Comparison of ENCODE assay signal across 8 cellular contexts in the genomic region with DNA sequence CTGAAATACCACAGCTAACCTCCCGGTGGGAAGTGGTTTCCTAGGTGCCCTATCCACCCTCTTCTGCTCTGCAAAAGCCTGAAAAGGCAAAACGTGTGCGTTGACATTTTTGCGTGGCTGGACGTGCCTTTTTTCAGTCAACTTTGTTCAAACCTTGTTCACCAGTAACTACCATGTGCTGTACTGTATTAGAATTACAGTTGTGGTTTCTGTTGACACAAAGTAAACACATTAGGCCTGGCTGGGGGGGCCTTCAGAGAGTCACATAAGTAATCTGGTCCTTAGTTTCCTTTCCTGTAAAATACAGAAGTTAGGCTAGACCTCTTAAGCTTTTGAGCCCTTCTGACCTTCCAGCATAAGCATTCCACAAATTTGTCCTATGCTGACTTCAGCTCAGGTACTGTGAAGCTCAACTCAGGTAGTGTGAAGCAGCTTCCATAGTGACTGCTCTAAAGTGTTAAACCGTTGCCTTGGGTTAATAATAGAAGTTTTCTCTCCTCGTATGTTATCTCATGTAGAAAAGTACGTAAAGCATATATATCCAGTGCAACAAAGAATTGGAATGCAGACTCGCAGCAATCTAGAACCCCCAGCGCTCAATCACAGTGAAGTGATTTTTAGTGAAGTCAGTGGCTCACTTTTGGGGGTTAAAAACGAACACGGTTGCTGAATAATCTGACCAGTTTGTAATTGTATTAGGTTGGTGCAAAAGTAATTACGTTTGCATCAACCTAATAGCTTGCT. TPM values are rescaled to one million over a fixed set of nuclear protein-coding genes. Genes with fewer than 3 reads are reported as not detected.
DNase-seq lines count a peak whose midpoint lies in the region; ATAC-seq and TF ChIP-seq lines count a peak whose summit lies in the region.

No MANE protein-coding gene starts in this region.

- no peak for ATAC-seq in CD4-positive, CD25-positive, alpha-beta regulatory T cell (ENCODE audit: low read depth in 2 of 2)
- no peak for ATAC-seq in sciatic nerve
- no peak for ATAC-seq in GM19397 (IDR thresholded peaks at IDR 0.05; ENCODE audit: unreplicated experiment)

- dilution Hi-C loops in mammary epithelial cell (cut with HindIII; ENCODE audit: low sequenced_read_pairs) = no loop called here

- peaks cover 98% of the 10 kb centered on the region for H3K79me2 ChIP-seq in mammary epithelial cell (ENCODE audit: insufficient read depth, low read length)

- H3K9ac ChIP-seq in mammary epithelial cell (ENCODE audit: insufficient read depth, low read length) = peak overlapping the region; percentile 98

- TF ChIP-seq CTCF in mammary epithelial cell (conservative IDR thresholded peaks at IDR 0.05 in 1 of 2, IDR thresholded peaks at IDR 0.05 in 1 of 2; ENCODE audit: extremely low read depth in 1 of 2, insufficient read depth in 1 of 2, low read depth in 1 of 2, low read length in 2 of 2) = no peak
- TF ChIP-seq CTCF in mesothelial cell of epicardium (IDR thresholded peaks at IDR 0.05; ENCODE audit: unreplicated experiment) = no peak

- H3K27ac ChIP-seq in CD4-positive, CD25-positive, alpha-beta regulatory T cell (ENCODE audit: insufficient read depth, low read length, poor library complexity, severe bottlenecking) = peak overlapping the region; percentile 34
- peak overlapping the region; percentile 98 for H3K27ac ChIP-seq in mammary epithelial cell (ENCODE audit: insufficient read depth, low read depth, low read length)

- peaks cover 66% of the 10 kb centered on the region for H3K4me1 ChIP-seq in CD4-positive, CD25-positive, alpha-beta regulatory T cell (ENCODE audit: control insufficient read depth, insufficient read depth, low read length, poor library complexity, severe bottlenecking)
- peaks cover 35% of the 10 kb centered on the region for H3K4me1 ChIP-seq in mammary epithelial cell (ENCODE audit: insufficient read depth, low read length)

- in situ Hi-C loops in mammary epithelial cell (cut with MboI; ENCODE audit: low sequenced_read_pairs in 2 of 2) = no loop called here

- no peak overlapping the region for H2AFZ ChIP-seq in mammary epithelial cell (ENCODE audit: low read depth, low read length)

- H3K4me2 ChIP-seq in mammary epithelial cell (ENCODE audit: insufficient read depth, low read depth, low read length) = peak overlapping the region; percentile 95

- CTCF ChIA-PET in mammary epithelial cell (lab: Charles Lee; ENCODE audit: low non-redundant PET) = no interaction called here

- DNase-seq in CD4-positive, CD25-positive, alpha-beta regulatory T cell = peak in 1 of 3 donors; percentile 35
- DNase-seq in M059J (ENCODE audit: low read depth) (peak; percentile 36), mammary epithelial cell (peak; percentile 2), mesothelial cell of epicardium (ENCODE audit: low spot score in 2 of 2, unreplicated experiment in 2 of 2) (no peak), posterior vena cava (ENCODE audit: low spot score) (no peak), amniotic stem cell (lab: John Stamatoyannopoulos, UW) (no peak), sciatic nerve (ENCODE audit: low spot score) (no peak)

- peak overlapping the region; percentile 63 to 100 (median 97) for H3K27ac Mint-ChIP-seq in CD4-positive, CD25-positive, alpha-beta regulatory T cell
- peak overlapping the region; percentile 96 for H3K27ac Mint-ChIP-seq in mesothelial cell of epicardium

- peak overlapping the region; percentile 83 for H3K4me3 ChIP-seq in CD4-positive, CD25-positive, alpha-beta regulatory T cell (ENCODE audit: low read depth, low read length)
- H3K4me3 ChIP-seq in mammary epithelial cell (replicated peaks in 1 of 3; ENCODE audit: insufficient read depth in 1 of 3, low read depth in 2 of 3, low read length in 3 of 3) = peak overlapping the region; percentile 66 to 91 (median 75)

- no peaks in the 10 kb centered on the region for H3K9me3 ChIP-seq in CD4-positive, CD25-positive, alpha-beta regulatory T cell (ENCODE audit: control insufficient read depth in 2 of 2, low read length in 2 of 2)
- H3K9me3 ChIP-seq in mammary epithelial cell (replicated peaks; ENCODE audit: insufficient read depth, low read length) = no peaks in the 10 kb centered on the region

- peaks cover 39% of the 10 kb centered on the region for H3K36me3 Mint-ChIP-seq in CD4-positive, CD25-positive, alpha-beta regulatory T cell
- H3K36me3 Mint-ChIP-seq in mesothelial cell of epicardium = peaks cover 16% of the 10 kb centered on the region

- peaks cover 34% of the 10 kb centered on the region for H3K36me3 ChIP-seq in CD4-positive, CD25-positive, alpha-beta regulatory T cell (ENCODE audit: control insufficient read depth, insufficient read depth, low read length)
- peaks cover 32% of the 10 kb centered on the region for H3K36me3 ChIP-seq in mammary epithelial cell (ENCODE audit: insufficient read depth, low read length)

- H3K27me3 ChIP-seq in CD4-positive, CD25-positive, alpha-beta regulatory T cell (ENCODE audit: control insufficient read depth, insufficient read depth, low read length) = no peaks in the 10 kb centered on the region
- H3K27me3 ChIP-seq in mammary epithelial cell (ENCODE audit: insufficient read depth, low read length) = no peaks in the 10 kb centered on the region

- H3K4me3 Mint-ChIP-seq in CD4-positive, CD25-positive, alpha-beta regulatory T cell = peak overlapping the region; percentile 96 to 99 (median 96)
- H3K4me3 Mint-ChIP-seq in mesothelial cell of epicardium = peak overlapping the region; percentile 92

- intact Hi-C loops in mammary epithelial cell (cut with micrococcal nuclease) = loop anchor here (5.0 kb wide), 1 partner anchor 468 kb away; the partner anchor contains the start of gene XBP1
- intact Hi-C loops in posterior vena cava (cut with DNase I) = no loop called here
- intact Hi-C loops in sciatic nerve (cut with DNase I) = no loop called here

- WGBS in mammary epithelial cell (ENCODE audit: low coverage, missing lambda C conversion rate) = 9% methylated on average over 13 of the region's 13 CpGs

- peaks cover 4% of the 10 kb centered on the region for H3K27me3 Mint-ChIP-seq in CD4-positive, CD25-positive, alpha-beta regulatory T cell
- no peaks in the 10 kb centered on the region for H3K27me3 Mint-ChIP-seq in mesothelial cell of epicardium (ENCODE audit: low read depth)

- H3K4me1 Mint-ChIP-seq in CD4-positive, CD25-positive, alpha-beta regulatory T cell = peaks cover 31 to 79% (median 66%) of the 10 kb centered on the region in 4 donors
- peaks cover 56% of the 10 kb centered on the region for H3K4me1 Mint-ChIP-seq in mesothelial cell of epicardium

- H4K20me1 ChIP-seq in mammary epithelial cell (ENCODE audit: insufficient read depth, low read length) = peaks cover 23% of the 10 kb centered on the region

- peaks cover 0 to 2% (median 0%) of the 10 kb centered on the region in 7 donors for H3K9me3 Mint-ChIP-seq in CD4-positive, CD25-positive, alpha-beta regulatory T cell
- H3K9me3 Mint-ChIP-seq in mesothelial cell of epicardium = no peaks in the 10 kb centered on the region

- no TSS peak for BruUV-seq in mammary epithelial cell (replicated peaks; lab: Mats Ljungman, UMichigan)

RNA-seq across cellular contexts. Expression of gene EWSR1, which starts 1.8 kb away (rescaled TPM):
- total RNA-seq in CD4-positive, CD25-positive, alpha-beta regulatory T cell = 338 TPM
- 100 to 1,000 TPM; 175 to 215 (median 194) TPM for polyA plus RNA-seq in CD4-positive, CD25-positive, alpha-beta regulatory T cell
- total RNA-seq in M059J (2014; rRNA removed; shearing (Covaris generic)) = 179 and 188 TPM in 2 replicates
- total RNA-seq in mammary epithelial cell (100 to 1,000 TPM; 164 to 307 TPM), mesothelial cell of epicardium (364 to 381 TPM (median 379 TPM) in 3 replicates), posterior vena cava (100 to 1,000 TPM; 155 to 168 TPM), sciatic nerve (194 TPM)
- polyA plus RNA-seq in mammary epithelial cell = 307 TPM
- polyA minus RNA-seq in mammary epithelial cell = 305 TPM

RNA-seq across cellular contexts. Expression of gene RHBDD3, which starts 2.1 kb away (rescaled TPM):
- total RNA-seq in CD4-positive, CD25-positive, alpha-beta regulatory T cell = 16.0 TPM
- polyA plus RNA-seq in CD4-positive, CD25-positive, alpha-beta regulatory T cell = 10 to 100 TPM in 2 of 4 donors, 1 to 10 TPM in 2; 6.5 to 11.4 (median 9.2) TPM
- total RNA-seq in M059J (2014; rRNA removed; shearing (Covaris generic)) = 17.7 and 33.1 TPM in 2 replicates
- total RNA-seq in mammary epithelial cell = 10 to 100 TPM; 18.0 to 25.7 TPM
- polyA plus RNA-seq in mammary epithelial cell = 14.1 TPM
- 5.2 TPM for polyA minus RNA-seq in mammary epithelial cell
- 55.9 to 59.6 TPM (median 58.0 TPM) in 3 replicates for total RNA-seq in mesothelial cell of epicardium
- 10 to 100 TPM; 11.8 to 17.6 TPM for total RNA-seq in posterior vena cava
- total RNA-seq in sciatic nerve = 18.0 TPM

RNA-seq across cellular contexts. Expression of gene GAS2L1, which starts 36.5 kb away (rescaled TPM):
- total RNA-seq in CD4-positive, CD25-positive, alpha-beta regulatory T cell = 1.8 TPM
- polyA plus RNA-seq in CD4-positive, CD25-positive, alpha-beta regulatory T cell = under 1 TPM in 1 of 4 donors, not detected in 3; 0.22 TPM
- total RNA-seq in M059J (2014; rRNA removed; shearing (Covaris generic)) = 10.2 and 17.2 TPM in 2 replicates
- total RNA-seq in mammary epithelial cell (10 to 100 TPM; 15.8 to 29.7 TPM), mesothelial cell of epicardium (13.4 to 14.6 TPM (median 13.6 TPM) in 3 replicates), posterior vena cava (10 to 100 TPM; 25.0 to 25.4 TPM), sciatic nerve (31.8 TPM)
- 27.6 TPM for polyA plus RNA-seq in mammary epithelial cell
- polyA minus RNA-seq in mammary epithelial cell = 7.9 TPM

RNA-seq across cellular contexts. Expression of gene RASL10A, which starts 45.6 kb away (rescaled TPM):
- total RNA-seq in CD4-positive, CD25-positive, alpha-beta regulatory T cell = not detected
- not detected for polyA plus RNA-seq in CD4-positive, CD25-positive, alpha-beta regulatory T cell
- 0.07 TPM in 1 of 2 replicates, not detected in the other for total RNA-seq in M059J (2014; rRNA removed; shearing (Covaris generic))
- total RNA-seq in mammary epithelial cell = under 1 TPM in 1 of 2 donors, not detected in 1; 0.66 TPM
- not detected for polyA plus RNA-seq in mammary epithelial cell
- polyA minus RNA-seq in mammary epithelial cell = not detected
- total RNA-seq in mesothelial cell of epicardium = 2.5 to 3.8 TPM (median 3.1 TPM) in 3 replicates
- 1 to 10 TPM in 1 of 2 donors, under 1 TPM in 1; 0.71 to 1.9 TPM for total RNA-seq in posterior vena cava
- 2.2 TPM for total RNA-seq in sciatic nerve

Comparison
In these comparisons a context has a peak if more than half of its experiments do, and no peak if none do; other contexts are left out.
1. DNase-seq: peak in M059J (single experiment) and mammary epithelial cell (single experiment); none in mesothelial cell of epicardium (0 of 2), posterior vena cava (single experiment), amniotic stem cell (single experiment) and sciatic nerve (single experiment).